ENCODE assay signal across 15 cellular contexts in genomic region chr17:1576500-1576899, GRCh38. TPM values are rescaled to one million over a fixed set of nuclear protein-coding genes. Genes with fewer than 3 reads are reported as not detected.
A peak's percentile ranks its signal among the peaks of the same experiment; 100 is the strongest.
DNase-seq lines count a peak whose midpoint lies in the region; ATAC-seq, FAIRE-seq and TF ChIP-seq lines count a peak whose summit lies in the region.
"Had no signal": no experiment of that assay in that cellular context is flagged by ENCODE, and none has a peak within 500 bp of the region (broad histone marks: within the 10 kb centered on the region; RNA-seq: fewer than 3 reads in every experiment).

No MANE protein-coding gene starts in this region.

- ATAC-seq in RWPE2 (ENCODE audit: low read depth), result no peak
- ATAC-seq in HG02852 (IDR thresholded peaks at IDR 0.05; ENCODE audit: unreplicated experiment), result no peak
- ATAC-seq in HG02938 (IDR thresholded peaks at IDR 0.05; ENCODE audit: unreplicated experiment), result no peak

- DNase-seq in RWPE2 (ENCODE audit: low spot score) (no peak), H1 (ENCODE audit: low read depth in 1 of 2, low spot score in 2 of 2) (no peak), trophoblast cell (no peak), thyroid gland (no peak), cortex of kidney (lab: John Stamatoyannopoulos, UW) (no peak)
- DNase-seq: activated CD4-positive, alpha-beta T cell treated with anti-CD3 and anti-CD28 coated beads for 48 hours; activated CD8-positive, alpha-beta memory T cell treated with anti-CD3 and anti-CD28 coated beads, Interleukin-2, amount 50 U/mL, for 48 hours; activated naive CD4-positive, alpha-beta T cell treated with anti-CD3 and anti-CD28 coated beads, Interleukin-2, amount 10 ng/mL, durations not matched to agents 7 days and 5 days; DMS79 treated with DMSO at 0.1 percent for 48 hours; effector CD8-positive, alpha-beta T cell; NCI-H2029 treated with DMSO at 0.1 percent for 48 hours; NCI-H524 treated with DMSO at 0.1 percent for 48 hours had no signal

- H2BK5ac ChIP-seq in H1 (ENCODE audit: low read depth, low read length) (no peak overlapping the region), trophoblast cell (ENCODE audit: low read depth, low read length, poor library complexity) (no peak overlapping the region)

- H3K79me2 ChIP-seq in H1 (ENCODE audit: control insufficient read depth in 1 of 2, insufficient read depth in 2 of 2, low read length in 2 of 2) (no peaks in the 10 kb centered on the region), trophoblast cell (ENCODE audit: control insufficient read depth, insufficient read depth, low read length, poor library complexity) (no peaks in the 10 kb centered on the region)

- H4K5ac ChIP-seq in H1 (ENCODE audit: insufficient read length, low read depth, low read length), result no peak overlapping the region

- no peaks in the 10 kb centered on the region for H4K20me1 ChIP-seq in H1 (replicated peaks in 1 of 2; ENCODE audit: control insufficient read depth in 1 of 2, insufficient read depth in 2 of 2, low read length in 2 of 2)

- H3K4ac ChIP-seq in H1 (replicated peaks; ENCODE audit: insufficient read length, low read depth, low read length) (no peak overlapping the region), trophoblast cell (ENCODE audit: low read depth, low read length) (no peak overlapping the region)

- H2BK120ac ChIP-seq in H1 (replicated peaks; ENCODE audit: low read depth, low read length), result no peak overlapping the region
- no peak overlapping the region for H2BK120ac ChIP-seq in trophoblast cell (ENCODE audit: insufficient read depth, low read length, poor library complexity)

- peak overlapping the region; percentile 31; the same call in 1 of the 2 replicates for H2BK15ac ChIP-seq in H1 (ENCODE audit: low read length)

- H3K18ac ChIP-seq in H1 (ENCODE audit: extremely low read depth, low read length) (no peak overlapping the region), trophoblast cell (ENCODE audit: low read length) (no peak overlapping the region)

- H3K4me2 ChIP-seq in H1 (ENCODE audit: insufficient read depth in 1 of 2, low read depth in 2 of 2, low read length in 2 of 2) (no peak overlapping the region), trophoblast cell (ENCODE audit: low read length) (no peak overlapping the region)

- peaks cover 11% of the 10 kb centered on the region for H3K4me1 ChIP-seq in RWPE2 (ENCODE audit: insufficient read depth, poor library complexity, severe bottlenecking)
- H3K4me1 ChIP-seq in H1 (replicated peaks in 1 of 4; ENCODE audit: control insufficient read depth in 3 of 4, insufficient read depth in 4 of 4, low read length in 3 of 4), result peaks cover 0 to 18% (median 14%) of the 10 kb centered on the region in 4 experiments; a peak in 6 of 7 replicates
- peaks cover 15 to 19% of the 10 kb centered on the region in 2 experiments for H3K4me1 ChIP-seq in trophoblast cell (ENCODE audit: control insufficient read depth in 1 of 2, insufficient read depth in 2 of 2, low read length in 2 of 2)
- H3K4me1 ChIP-seq in thyroid gland, result peaks cover 27 to 54% of the 10 kb centered on the region in 2 donors

- H2AFZ ChIP-seq in H1 (ENCODE audit: low read length), result no peak overlapping the region
- H2AFZ ChIP-seq in trophoblast cell (ENCODE audit: insufficient read depth, low read length, poor library complexity), result no peak overlapping the region

- H3K79me1 ChIP-seq in H1 (ENCODE audit: low read depth, low read length), result no peaks in the 10 kb centered on the region
- H3K79me1 ChIP-seq in trophoblast cell (ENCODE audit: low read length), result peaks cover 16% of the 10 kb centered on the region

- TF ChIP-seq RAD21 in H1 (IDR thresholded peaks at IDR 0.05 in 1 of 2, conservative IDR thresholded peaks at IDR 0.05 in 1 of 2; ENCODE audit: low read depth in 2 of 2, low read length in 2 of 2), result no peak

- CTCF ChIA-PET in H1 (lab: Charles Lee; ENCODE audit: partially characterized antibody), result interaction anchor here (0.6 to 10.2 kb wide), 10 partner anchors 12 to 92 kb away, joined by 3 to 146 read pairs (median 4); partner anchors contain the start of gene SLC43A2

- no peak overlapping the region for H3K23ac ChIP-seq in H1 (ENCODE audit: insufficient read length)
- H3K23ac ChIP-seq in trophoblast cell (ENCODE audit: low read length), result no peak overlapping the region

- POLR2A ChIA-PET in H1 (lab: Charles Lee; ENCODE audit: partially characterized antibody), result interaction anchor here (1.6 kb wide), 1 partner anchor 9 kb away, joined by 7 read pairs; no protein-coding TSS in a partner anchor

- H3K36me3 ChIP-seq in RWPE2 (ENCODE audit: low read depth) (no peaks in the 10 kb centered on the region), H1 (ENCODE audit: control insufficient read depth in 2 of 4, insufficient read depth in 4 of 4, low read length in 3 of 4) (no peaks in the 10 kb centered on the region), trophoblast cell (ENCODE audit: control insufficient read depth in 1 of 2, insufficient read depth in 2 of 2, low read length in 2 of 2) (peaks cover 10 to 20% of the 10 kb centered on the region in 2 experiments), thyroid gland (no peaks in the 10 kb centered on the region)

- H4K12ac ChIP-seq in trophoblast cell (ENCODE audit: low read depth, low read length), result no peak overlapping the region

- 86% methylated on average over 13 of the region's 15 CpGs; no CpG with 5 or more reads in 1 of the 2 experiments for WGBS in H1 (ENCODE audit: extremely low coverage in 1 of 2, insufficient coverage in 1 of 2, insufficient read length in 1 of 2, insufficient replicate concordance in 2 of 2, low coverage in 1 of 2, low lambda C conversion rate in 2 of 2, missing lambda C conversion rate in 1 of 2), 2 experiments
- no CpG with 5 or more reads among the region's 15 CpGs for WGBS in trophoblast cell (ENCODE audit: extremely low coverage, insufficient coverage, insufficient read length)
- 86 to 92% methylated on average over 10 to 15 of the region's 15 CpGs for WGBS in thyroid gland, 2 donors

- H3K56ac ChIP-seq in H1 (replicated peaks; ENCODE audit: insufficient read length, low read depth, low read length), result no peak overlapping the region

- no peak for TF ChIP-seq EP300 in H1 (IDR thresholded peaks at IDR 0.05; ENCODE audit: borderline replicate concordance in 1 of 2, low read depth in 2 of 2, low read length in 2 of 2)

- peak overlapping the region; percentile 45; the same call in 1 of the 2 replicates for H4K8ac ChIP-seq in H1 (ENCODE audit: extremely low read depth, insufficient read depth, low read length)
- H4K8ac ChIP-seq in trophoblast cell (ENCODE audit: low read depth, low read length), result no peak overlapping the region

- TF ChIP-seq POLR2A in H1 (IDR thresholded peaks at IDR 0.05; ENCODE audit: control extremely low read depth in 1 of 2, low read depth in 2 of 2, low read length in 2 of 2), result no peak
- TF ChIP-seq POLR2A in thyroid gland (IDR thresholded peaks at IDR 0.05), result no peak

- H3K9ac ChIP-seq in H1 (replicated peaks in 1 of 4; ENCODE audit: extremely low read depth in 1 of 4, low read depth in 3 of 4, low read length in 3 of 4) (no peak overlapping the region), trophoblast cell (ENCODE audit: low read length) (no peak overlapping the region)

- H2BK20ac ChIP-seq in H1 (ENCODE audit: low read length), result 0 out of 2 replicates have a peak overlapping the region, but pooled peaks have one; percentile 34

- H3K4me3 ChIP-seq in RWPE2 (ENCODE audit: severe bottlenecking) (no peak overlapping the region), H1 (ENCODE audit: extremely low read depth in 1 of 4, insufficient read depth in 2 of 4, low read depth in 3 of 4, low read length in 4 of 4) (no peak overlapping the region), trophoblast cell (ENCODE audit: low read depth, low read length) (no peak overlapping the region), thyroid gland (replicated peaks in 1 of 3) (no peak overlapping the region)
- H3K4me3 ChIP-seq: SK-N-MC had no signal

- no peak overlapping the region for H3K14ac ChIP-seq in H1 (ENCODE audit: insufficient read length)
- H3K14ac ChIP-seq in trophoblast cell (ENCODE audit: low read length), result no peak overlapping the region

- intact Hi-C loops in thyroid gland (cut with DNase I), result loop anchor here (10.0 kb wide), 1 partner anchor 138 kb away; the partner anchor contains the start of gene TLCD2

- H3K9me3 ChIP-seq in RWPE2 (ENCODE audit: severe bottlenecking) (no peaks in the 10 kb centered on the region), H1 (ENCODE audit: insufficient read depth in 2 of 2, low read depth in 1 of 2, low read length in 1 of 2) (no peaks in the 10 kb centered on the region), trophoblast cell (ENCODE audit: insufficient read depth, low read depth, low read length) (peaks cover 4% of the 10 kb centered on the region), thyroid gland (no peaks in the 10 kb centered on the region)

- H3K27me3 ChIP-seq in RWPE2 (ENCODE audit: insufficient read depth, poor library complexity, severe bottlenecking), result no peaks in the 10 kb centered on the region
- no peaks in the 10 kb centered on the region for H3K27me3 ChIP-seq in H1 (replicated peaks in 1 of 4; ENCODE audit: control insufficient read depth in 3 of 4, extremely low read depth in 1 of 4, insufficient read depth in 3 of 4, low read length in 3 of 4)
- H3K27me3 ChIP-seq in trophoblast cell (ENCODE audit: insufficient read depth, low read length), result no peaks in the 10 kb centered on the region
- no peaks in the 10 kb centered on the region for H3K27me3 ChIP-seq in thyroid gland

- H3K27ac ChIP-seq in RWPE2 (ENCODE audit: poor library complexity, severe bottlenecking) (peak overlapping the region; percentile 61), H1 (ENCODE audit: low read depth, low read length) (no peak overlapping the region), trophoblast cell (ENCODE audit: low read depth, low read length) (no peak overlapping the region), thyroid gland (peak overlapping the region in 2 of 3 donors; percentile 86 to 95)
- H3K27ac ChIP-seq: SK-N-MC had no signal

- no peak overlapping the region for H2BK12ac ChIP-seq in H1 (ENCODE audit: low read depth, low read length)
- peak overlapping the region; percentile 35 for H2BK12ac ChIP-seq in trophoblast cell (ENCODE audit: low read length)

- TF ChIP-seq CTCF in RWPE2 (IDR thresholded peaks at IDR 0.05; ENCODE audit: poor library complexity, severe bottlenecking) (no peak), H1 (IDR thresholded peaks at IDR 0.05; ENCODE audit: control extremely low read depth in 1 of 3, insufficient read depth in 1 of 3, low read depth in 1 of 3, low read length in 3 of 3) (no peak), thyroid gland (IDR thresholded peaks at IDR 0.05) (no peak)

- no peak for FAIRE-seq in H1 (lab: Jason Lieb, UNC)

- H2AK5ac ChIP-seq in H1 (ENCODE audit: low read depth, low read length), result no peak overlapping the region
- no peak overlapping the region for H2AK5ac ChIP-seq in trophoblast cell (ENCODE audit: low read length)

- no peaks in the 10 kb centered on the region for H3K23me2 ChIP-seq in H1 (ENCODE audit: low read depth, low read length)

- no peak overlapping the region for H4K91ac ChIP-seq in H1 (replicated peaks; ENCODE audit: insufficient read length, low read length)
- H4K91ac ChIP-seq in trophoblast cell (ENCODE audit: low read depth, low read length), result no peak overlapping the region

RNA-seq across cellular contexts. Expression of gene PITPNA, which starts 13.9 kb away (rescaled TPM):
- total RNA-seq in H1 (2021; fragmentation: NEBNext Ultra II Directional; extraction: Animal tissue kit (Norgen Biotek cat#: 25700)), result 63.5 and 66.5 TPM in 2 replicates
- 34.5 and 35.8 TPM in 2 replicates for polyA plus RNA-seq in H1 (2011; rRNA removed)
- polyA plus RNA-seq in H1 (2011; cell fraction: cytosol; rRNA removed), result 38.5 TPM
- polyA plus RNA-seq in H1 (2011; cell fraction: nucleus; rRNA removed), result 34.9 TPM
- polyA plus RNA-seq in H1 (2012, experiment 1 of 2), result 44.8 to 55.4 TPM (median 51.5 TPM) in 4 replicates
- 18.6 TPM for polyA plus RNA-seq in H1 (2012, experiment 2 of 2)
- polyA plus RNA-seq in H1 (2013, experiment 1 of 2), result 47.9 TPM
- polyA plus RNA-seq in H1 (2013, experiment 2 of 2), result 49.6 TPM
- 26.8 and 31.2 TPM in 2 replicates for polyA minus RNA-seq in H1 (2011; rRNA and poly(A)+ RNA removed)
- 18.7 TPM for polyA minus RNA-seq in H1 (2011; cell fraction: cytosol; rRNA and poly(A)+ RNA removed)
- 14.2 TPM for polyA minus RNA-seq in H1 (2011; cell fraction: nucleus; rRNA and poly(A)+ RNA removed)
- 132 and 135 TPM in 2 replicates for polyA plus RNA-seq in trophoblast cell (2013)
- 10 to 100 TPM; 49.9 to 64.7 (median 54.2) TPM for total RNA-seq in thyroid gland

RNA-seq across cellular contexts. Expression of gene SLC43A2, which starts 52.1 kb away (rescaled TPM):
- 6.6 and 7.8 TPM in 2 replicates for total RNA-seq in H1 (2021; fragmentation: NEBNext Ultra II Directional; extraction: Animal tissue kit (Norgen Biotek cat#: 25700))
- polyA plus RNA-seq in H1 (2011; rRNA removed), result 10.5 and 12.6 TPM in 2 replicates
- 7.7 TPM for polyA plus RNA-seq in H1 (2011; cell fraction: cytosol; rRNA removed)
- 9.0 TPM for polyA plus RNA-seq in H1 (2011; cell fraction: nucleus; rRNA removed)
- 8.7 to 10.6 TPM (median 9.4 TPM) in 4 replicates for polyA plus RNA-seq in H1 (2012, experiment 1 of 2)
- polyA plus RNA-seq in H1 (2012, experiment 2 of 2), result 9.0 TPM
- polyA plus RNA-seq in H1 (2013, experiment 1 of 2), result 9.4 TPM
- polyA plus RNA-seq in H1 (2013, experiment 2 of 2), result 9.7 TPM
- polyA minus RNA-seq in H1 (2011; rRNA and poly(A)+ RNA removed), result 7.8 and 10.8 TPM in 2 replicates
- polyA minus RNA-seq in H1 (2011; cell fraction: cytosol; rRNA and poly(A)+ RNA removed), result 10.0 TPM
- polyA minus RNA-seq in H1 (2011; cell fraction: nucleus; rRNA and poly(A)+ RNA removed), result 8.6 TPM
- 96.8 and 110 TPM in 2 replicates for polyA plus RNA-seq in trophoblast cell (2013)
- 10 to 100 TPM; 17.5 to 28.2 (median 23.9) TPM for total RNA-seq in thyroid gland

Comparison
In these comparisons a context has a peak if more than half of its experiments do, and no peak if none do; other contexts are left out.
1. H3K27ac ChIP-seq: peak in RWPE2 (single experiment) and thyroid gland (2 of 3); none in H1 (single experiment) and trophoblast cell (single experiment).